ENCODE assay signal across 8 cellular contexts in the genomic region with DNA sequence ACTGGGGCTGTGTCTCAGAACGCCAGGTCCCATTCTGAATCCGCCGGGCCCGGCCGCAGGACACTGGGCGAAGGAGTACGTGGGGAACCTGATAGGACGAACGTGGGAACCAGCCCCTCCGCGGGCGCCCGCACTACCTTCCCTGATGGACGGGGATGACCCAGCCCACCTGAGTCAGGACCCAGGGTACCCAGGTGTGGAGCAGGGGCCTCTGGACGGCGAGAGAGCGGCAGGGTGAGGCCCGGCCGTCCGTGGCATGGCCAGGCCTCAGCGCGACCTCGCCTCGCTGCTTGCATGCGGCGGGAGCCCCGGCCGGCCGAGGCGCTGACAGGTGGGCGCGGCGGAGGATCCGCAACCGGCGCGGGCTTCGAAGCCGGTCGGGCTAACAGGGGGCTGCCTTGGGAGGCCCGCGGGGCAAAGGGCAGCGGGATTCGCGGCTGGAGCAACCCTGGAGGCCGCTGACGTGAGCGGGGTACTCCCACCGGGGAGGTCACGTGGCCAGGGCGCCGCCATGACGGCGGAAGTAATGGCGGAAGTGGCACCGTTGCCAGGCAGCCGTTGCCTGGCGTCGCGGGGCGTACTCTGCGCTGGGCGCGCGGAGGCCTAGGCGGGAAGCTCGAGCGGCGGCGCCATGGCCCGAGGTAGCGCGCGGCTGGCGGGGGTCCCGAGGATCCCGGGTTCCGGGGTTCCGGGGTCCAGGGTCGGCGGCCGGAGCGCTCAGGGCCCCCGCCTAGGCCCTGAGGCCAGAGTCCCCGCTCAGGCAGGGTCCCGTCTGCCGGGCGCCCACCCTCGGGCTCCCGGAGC. TPM values are rescaled to one million over a fixed set of nuclear protein-coding genes. Genes with fewer than 3 reads are reported as not detected.
A peak's percentile ranks its signal among the peaks of the same experiment; 100 is the strongest.
DNase-seq lines count a peak whose midpoint lies in the region; ATAC-seq, FAIRE-seq and TF ChIP-seq lines count a peak whose summit lies in the region.

A gene (plus strand): TSS at position 580 of the 804 bp plus-strand sequence. CDS start 52 bp downstream, at position 632.

- no peak within 1 kb of the TSS for H3K23ac ChIP-seq in H1 (ENCODE audit: insufficient read length)
- H3K23ac ChIP-seq in mesenchymal stem cell (ENCODE audit: low read length in 2 of 2): no peak within 1 kb of the TSS

- H2BK5ac ChIP-seq in H1 (ENCODE audit: low read depth, low read length) (peak within 1 kb of the TSS; percentile 52), mesenchymal stem cell (ENCODE audit: low read depth, low read length, poor library complexity, severe bottlenecking) (no peak within 1 kb of the TSS)

- WGBS in H1 (ENCODE audit: extremely low coverage in 1 of 2, insufficient coverage in 1 of 2, insufficient read length in 1 of 2, insufficient replicate concordance in 2 of 2, low coverage in 1 of 2, low lambda C conversion rate in 2 of 2, missing lambda C conversion rate in 1 of 2), 2 experiments: 2% methylated on average over 81 of the region's 90 CpGs; no CpG with 5 or more reads in 1 of the 2 experiments
- 12% methylated on average over 65 of the region's 90 CpGs for WGBS in mesenchymal stem cell

- H3K27me3 ChIP-seq in H1 (replicated peaks in 1 of 4; ENCODE audit: control insufficient read depth in 3 of 4, extremely low read depth in 1 of 4, insufficient read depth in 3 of 4, low read length in 3 of 4) (no peaks in the 10 kb centered on the region), mesenchymal stem cell (ENCODE audit: control insufficient read depth in 1 of 2, insufficient read depth in 1 of 2, low read length in 2 of 2) (no peaks in the 10 kb centered on the region)

- no peak for FAIRE-seq in H1 (lab: Jason Lieb, UNC)

- H3K27ac ChIP-seq in H1 (ENCODE audit: low read depth, low read length): peak within 1 kb of the TSS; percentile 35; the same call in 1 of the 2 replicates
- H3K27ac ChIP-seq in mesenchymal stem cell (ENCODE audit: low read length, poor library complexity, severe bottlenecking): peak within 1 kb of the TSS; percentile 32

- H2BK12ac ChIP-seq in H1 (ENCODE audit: low read depth, low read length) (peak within 1 kb of the TSS; percentile 50; the same call in 1 of the 2 replicates), mesenchymal stem cell (ENCODE audit: low read length in 2 of 2) (peak within 1 kb of the TSS in 1 of 2 experiments; percentile 9)

- peak within 1 kb of the TSS; percentile 6 for H4K91ac ChIP-seq in H1 (replicated peaks; ENCODE audit: insufficient read length, low read length)
- peak within 1 kb of the TSS; percentile 36 for H4K91ac ChIP-seq in mesenchymal stem cell (ENCODE audit: low read length)

- H3K4me2 ChIP-seq in H1 (ENCODE audit: insufficient read depth in 1 of 2, low read depth in 2 of 2, low read length in 2 of 2): peak within 1 kb of the TSS; percentile 67 to 86
- peak within 1 kb of the TSS; percentile 88 for H3K4me2 ChIP-seq in mesenchymal stem cell (ENCODE audit: low read length, poor library complexity, severe bottlenecking)

- TF ChIP-seq RAD21 in H1 (IDR thresholded peaks at IDR 0.05 in 1 of 2, conservative IDR thresholded peaks at IDR 0.05 in 1 of 2; ENCODE audit: low read depth in 2 of 2, low read length in 2 of 2): no peak

- H3K36me3 ChIP-seq in H1 (ENCODE audit: control insufficient read depth in 2 of 4, insufficient read depth in 4 of 4, low read length in 3 of 4) (peaks cover 0 to 9% (median 1%) of the 10 kb centered on the region in 4 experiments; a peak in 1 of 8 replicates), mesenchymal stem cell (ENCODE audit: control insufficient read depth in 1 of 2, insufficient read depth in 2 of 2, low read depth in 1 of 2, low read length in 2 of 2) (peaks cover 11 to 63% of the 10 kb centered on the region in 2 experiments)

- H2BK15ac ChIP-seq in H1 (ENCODE audit: low read length): no peak within 1 kb of the TSS
- H2BK15ac ChIP-seq in mesenchymal stem cell (ENCODE audit: low read depth, poor library complexity, severe bottlenecking): peak within 1 kb of the TSS; percentile 26

- H3K23me2 ChIP-seq in H1 (ENCODE audit: low read depth, low read length): peaks cover 7% of the 10 kb centered on the region

- H2AFZ ChIP-seq in H1 (ENCODE audit: low read length) (no peak within 1 kb of the TSS), mesenchymal stem cell (ENCODE audit: low read depth, low read length) (peak within 1 kb of the TSS; percentile 46)

- H4K20me1 ChIP-seq in H1 (replicated peaks in 1 of 2; ENCODE audit: control insufficient read depth in 1 of 2, insufficient read depth in 2 of 2, low read length in 2 of 2): peaks cover 0 to 9% of the 10 kb centered on the region in 2 experiments

- H2BK120ac ChIP-seq in H1 (replicated peaks; ENCODE audit: low read depth, low read length) (no peak within 1 kb of the TSS), mesenchymal stem cell (ENCODE audit: low read depth, low read length) (peak within 1 kb of the TSS; percentile 64)

- H3K9me3 ChIP-seq in H1 (ENCODE audit: insufficient read depth in 2 of 2, low read depth in 1 of 2, low read length in 1 of 2) (no peaks in the 10 kb centered on the region), mesenchymal stem cell (ENCODE audit: control insufficient read depth, low read length) (no peaks in the 10 kb centered on the region)

- H2BK20ac ChIP-seq in H1 (ENCODE audit: low read length): no peak within 1 kb of the TSS

- no peaks in the 10 kb centered on the region for H3K79me2 ChIP-seq in H1 (ENCODE audit: control insufficient read depth in 1 of 2, insufficient read depth in 2 of 2, low read length in 2 of 2)

- peak; percentile 70 for ATAC-seq in GM21390 (IDR thresholded peaks at IDR 0.05; ENCODE audit: unreplicated experiment)

- peak within 1 kb of the TSS; percentile 82 for H4K8ac ChIP-seq in H1 (ENCODE audit: extremely low read depth, insufficient read depth, low read length)
- peak within 1 kb of the TSS; percentile 97 for H4K8ac ChIP-seq in mesenchymal stem cell (ENCODE audit: low read length)

- POLR2A ChIA-PET in H1 (lab: Charles Lee; ENCODE audit: partially characterized antibody): interaction anchor here (0.8 to 2.9 kb wide), 21 partner anchors 9 to 278 kb away, joined by 3 to 14 read pairs (median 4); a partner anchor contains a TSS

- peak within 1 kb of the TSS; percentile 28 for H4K5ac ChIP-seq in H1 (ENCODE audit: insufficient read length, low read depth, low read length)

- peak within 1 kb of the TSS; percentile 77 for H3K56ac ChIP-seq in H1 (replicated peaks; ENCODE audit: insufficient read length, low read depth, low read length)

- H3K79me1 ChIP-seq in H1 (ENCODE audit: low read depth, low read length) (no peaks in the 10 kb centered on the region; the same call in 1 of the 2 replicates), mesenchymal stem cell (replicated peaks; ENCODE audit: low read length, poor library complexity, severe bottlenecking) (peaks cover 30% of the 10 kb centered on the region)

- no peak for TF ChIP-seq EP300 in H1 (IDR thresholded peaks at IDR 0.05; ENCODE audit: borderline replicate concordance in 1 of 2, low read depth in 2 of 2, low read length in 2 of 2)

- H3K18ac ChIP-seq in H1 (ENCODE audit: extremely low read depth, low read length) (peak within 1 kb of the TSS; percentile 32), mesenchymal stem cell (ENCODE audit: low read depth in 1 of 2, low read length in 2 of 2) (peak within 1 kb of the TSS; percentile 86 to 89)

- H2AK5ac ChIP-seq in H1 (ENCODE audit: low read depth, low read length): no peak within 1 kb of the TSS
- H2AK5ac ChIP-seq in mesenchymal stem cell (ENCODE audit: low read length, severe bottlenecking): peak within 1 kb of the TSS; percentile 40

- no peak within 1 kb of the TSS for H3K4ac ChIP-seq in H1 (replicated peaks; ENCODE audit: insufficient read length, low read depth, low read length)
- H3K4ac ChIP-seq in mesenchymal stem cell (ENCODE audit: low read depth in 1 of 2, low read length in 2 of 2): peak within 1 kb of the TSS; percentile 75 to 94

- H3K4me3 ChIP-seq in H1 (ENCODE audit: extremely low read depth in 1 of 4, insufficient read depth in 2 of 4, low read depth in 3 of 4, low read length in 4 of 4): peak within 1 kb of the TSS; percentile 59 to 76 (median 68)
- peak within 1 kb of the TSS; percentile 67 to 79 for H3K4me3 ChIP-seq in mesenchymal stem cell (ENCODE audit: insufficient read depth in 1 of 2, low read depth in 1 of 2, low read length in 2 of 2)

- H3K14ac ChIP-seq in H1 (ENCODE audit: insufficient read length) (no peak within 1 kb of the TSS), mesenchymal stem cell (ENCODE audit: low read length in 2 of 2) (peak within 1 kb of the TSS in 1 of 2 experiments; percentile 85)

- TF ChIP-seq CTCF in H1 (IDR thresholded peaks at IDR 0.05; ENCODE audit: control extremely low read depth in 1 of 3, insufficient read depth in 1 of 3, low read depth in 1 of 3, low read length in 3 of 3): no peak

- H3K4me1 ChIP-seq in H1 (replicated peaks in 1 of 4; ENCODE audit: control insufficient read depth in 3 of 4, insufficient read depth in 4 of 4, low read length in 3 of 4): peaks cover 0 to 4% (median under 1%) of the 10 kb centered on the region in 4 experiments; a peak in 4 of 7 replicates
- peaks cover 44% of the 10 kb centered on the region for H3K4me1 ChIP-seq in mesenchymal stem cell (ENCODE audit: control insufficient read depth, insufficient read depth, low read depth, low read length)

- CTCF ChIA-PET in H1 (lab: Charles Lee; ENCODE audit: partially characterized antibody): interaction anchor here (0.6 to 7.9 kb wide), 25 partner anchors 8 to 638 kb away, joined by 3 to 104 read pairs (median 5); a partner anchor contains a TSS

- peak in 1 of 2 experiments; percentile 49; a peak in 1 of 3 replicates for TF ChIP-seq POLR2A in H1 (IDR thresholded peaks at IDR 0.05; ENCODE audit: control extremely low read depth in 1 of 2, low read depth in 2 of 2, low read length in 2 of 2)

- H3K9ac ChIP-seq in H1 (replicated peaks in 1 of 4; ENCODE audit: extremely low read depth in 1 of 4, low read depth in 3 of 4, low read length in 3 of 4) (peak within 1 kb of the TSS; percentile 38 to 55 (median 50); a peak in 6 of 7 replicates), mesenchymal stem cell (ENCODE audit: low read length) (peak within 1 kb of the TSS; percentile 96)

- DNase-seq in COLO829 (ENCODE audit: low spot score): peak; percentile 95
- peak in 74 of 76 experiments; percentile 30 to 94 (median 88) for DNase-seq in HUDEP-2 (lab: John Stamatoyannopoulos, UW; ENCODE audit: unreplicated experiment in 76 of 76)
- DNase-seq in NOMO-1 treated with DMSO at 0.1 percent for 48 hours (lab: John Stamatoyannopoulos, UW; ENCODE audit: unreplicated experiment): peak; percentile 90
- peak; percentile 79 to 84 (median 79) for DNase-seq in activated CD8-positive, alpha-beta memory T cell treated with anti-CD3 and anti-CD28 coated beads for 48 hours (ENCODE audit: low read depth in 2 of 3, low spot score in 2 of 3)
- peak in 1 of 2 experiments; percentile 97 for DNase-seq in H1 (ENCODE audit: low read depth in 1 of 2, low spot score in 2 of 2)
- peak; percentile 91 for DNase-seq in mesenchymal stem cell
- DNase-seq in stimulated activated CD8-positive, alpha-beta memory T cell treated with anti-CD3 and anti-CD28 coated beads, Interleukin-12 subunit alpha, Interleukin-12 subunit beta, amount 100 ng/mL, for 1 hour (ENCODE audit: low read depth): peak; percentile 86

RNA-seq across cellular contexts. Expression of the gene that starts here (rescaled TPM):
- total RNA-seq in H1 (2021; fragmentation: NEBNext Ultra II Directional; extraction: Animal tissue kit (Norgen Biotek cat#: 25700)): 44.4 and 47.2 TPM in 2 replicates
- polyA plus RNA-seq in H1 (2011; rRNA removed): 24.0 and 38.1 TPM in 2 replicates
- polyA plus RNA-seq in H1 (2011; cell fraction: cytosol; rRNA removed): 32.6 TPM
- 254 TPM for polyA plus RNA-seq in H1 (2011; cell fraction: nucleus; rRNA removed)
- polyA plus RNA-seq in H1 (2012, experiment 1 of 2): 27.7 to 55.2 TPM (median 53.5 TPM) in 4 replicates
- polyA plus RNA-seq in H1 (2012, experiment 2 of 2): 26.8 TPM
- polyA plus RNA-seq in H1 (2013, experiment 1 of 2): 24.8 TPM
- polyA plus RNA-seq in H1 (2013, experiment 2 of 2): 21.9 TPM
- polyA minus RNA-seq in H1 (2011; rRNA and poly(A)+ RNA removed): 13.8 TPM in 2 replicates
- polyA minus RNA-seq in H1 (2011; cell fraction: cytosol; rRNA and poly(A)+ RNA removed): 18.3 TPM
- polyA minus RNA-seq in H1 (2011; cell fraction: nucleus; rRNA and poly(A)+ RNA removed): 52.9 TPM
- polyA plus RNA-seq in mesenchymal stem cell (2013, experiment 1 of 2): 7.4 TPM
- polyA plus RNA-seq in mesenchymal stem cell (2013, experiment 2 of 2): 6.5 TPM
